In genomic region chr11:126062679-126063509, GRCh38 we compare ENCODE assay signal across 8 cellular contexts. TPM values are rescaled to one million over a fixed set of nuclear protein-coding genes. Genes with fewer than 3 reads are reported as not detected.
DNase-seq lines count a peak whose midpoint lies in the region; ATAC-seq and TF ChIP-seq lines count a peak whose summit lies in the region.

Gene CDON, minus strand, starts transcription at chr11:126062866. Its CDS starts 39,390 bp downstream, at chr11:126023476.

- no peaks in the 10 kb centered on the region for H3K27me3 ChIP-seq in KMS-11 (ENCODE audit: insufficient read depth, low read depth)
- no peaks in the 10 kb centered on the region for H3K27me3 ChIP-seq in esophagus muscularis mucosa

- peaks cover 14% of the 10 kb centered on the region for H3K4me1 ChIP-seq in KMS-11 (ENCODE audit: low read depth, poor library complexity, severe bottlenecking)
- H3K4me1 ChIP-seq in esophagus muscularis mucosa = peaks cover 11 to 52% (median 49%) of the 10 kb centered on the region in 4 donors

- peak; percentile 95 for ATAC-seq in GM21825 (IDR thresholded peaks at IDR 0.05; ENCODE audit: unreplicated experiment)

- peak within 1 kb of the TSS; percentile 82 for H3K27ac ChIP-seq in KMS-11
- H3K27ac ChIP-seq in esophagus muscularis mucosa (replicated peaks in 1 of 4) = peak within 1 kb of the TSS; percentile 88 to 91 (median 90)

- no peaks in the 10 kb centered on the region for H4K20me1 ChIP-seq in KMS-11 (ENCODE audit: insufficient read depth)

- TF ChIP-seq EP300 in esophagus muscularis mucosa (IDR thresholded peaks at IDR 0.05) = no peak

- H2AFZ ChIP-seq in KMS-11 (ENCODE audit: low read depth) = peak within 1 kb of the TSS; percentile 69

- H3K9me3 ChIP-seq in esophagus muscularis mucosa = no peaks in the 10 kb centered on the region

- peak within 1 kb of the TSS; percentile 89 for H3K4me2 ChIP-seq in KMS-11

- 0% methylated on average over 8 of the region's 82 CpGs for WGBS in esophagus muscularis mucosa

- intact Hi-C loops in esophagus muscularis mucosa (cut with DNase I) = loop anchor here (5.0 kb wide), 4 partner anchors 49 to 141 kb away; no protein-coding TSS in a partner anchor

- peak; percentile 98 for DNase-seq in DMS53 (lab: John Stamatoyannopoulos, UW)
- peak; percentile 93 for DNase-seq in activated T-cell treated with anti-CD3 and anti-CD28 coated beads, Interleukin-2, amount 50 U/mL, for 48 hours
- DNase-seq in esophagus muscularis mucosa (ENCODE audit: extremely low spot score) = peak; percentile 96
- peak; percentile 94 for DNase-seq in myocyte (ENCODE audit: low read depth)
- peak; percentile 79 for DNase-seq in stimulated activated CD8-positive, alpha-beta memory T cell treated with anti-CD3 and anti-CD28 coated beads, Interleukin-7, amount 100 ng/mL, for 24 hours (ENCODE audit: low read depth)

- peak within 1 kb of the TSS; percentile 89; the same call in 1 of the 2 replicates for H3K9ac ChIP-seq in KMS-11

- H3K36me3 ChIP-seq in KMS-11 (ENCODE audit: insufficient read depth) (no peaks in the 10 kb centered on the region), esophagus muscularis mucosa (no peaks in the 10 kb centered on the region)

- no peak for TF ChIP-seq CTCF in KMS-11 (conservative IDR thresholded peaks at IDR 0.05; ENCODE audit: low read depth, low read length)
- peak; percentile 13 to 32 (median 19) for TF ChIP-seq CTCF in esophagus muscularis mucosa (IDR thresholded peaks at IDR 0.05)

- peak; percentile 16 for TF ChIP-seq POLR2A in esophagus muscularis mucosa (IDR thresholded peaks at IDR 0.05; ENCODE audit: low read depth)

- H3K4me3 ChIP-seq in KMS-11 (IDR thresholded peaks at IDR 0.05; ENCODE audit: insufficient read depth, low read depth, low read length) (no peak within 1 kb of the TSS), esophagus muscularis mucosa (peak within 1 kb of the TSS; percentile 74 to 100 (median 96))

- no peaks in the 10 kb centered on the region for H3K79me2 ChIP-seq in KMS-11 (ENCODE audit: insufficient read depth, low read depth)

TF ChIP-seq in PFSK-1, 5 proteins besides CTCF, POLR2A, EP300 and RAD21:
- TF ChIP-seq SIN3A (IDR thresholded peaks at IDR 0.05; ENCODE audit: borderline replicate concordance, insufficient read depth, low read length) (no peak), TAF1 (IDR thresholded peaks at IDR 0.05; ENCODE audit: borderline replicate concordance, insufficient read depth, low read length) (0 out of 2 replicates have a peak, but pooled peaks have one; percentile 41), POLR2AphosphoS5 (IDR thresholded peaks at IDR 0.05; ENCODE audit: low read depth, low read length) (peak; percentile 62; the same call in 1 of the 2 replicates), FOXP2 (optimal IDR thresholded peaks at IDR 0.05; ENCODE audit: borderline replicate concordance, extremely low read depth, extremely low read length, insufficient read depth) (no peak), REST (IDR thresholded peaks at IDR 0.05; ENCODE audit: insufficient read depth in 1 of 2, low read depth in 2 of 2, low read length in 2 of 2) (no peak)

RNA-seq across cellular contexts. Expression of gene CDON, which starts in this region (rescaled TPM):
- 7.0 TPM for polyA plus RNA-seq in PFSK-1 (2012; ENCODE audit: insufficient read length, low read depth)
- total RNA-seq in esophagus muscularis mucosa = 10 to 100 TPM; 16.6 to 42.7 (median 28.1) TPM
- total RNA-seq in myocyte = 73.4 and 147 TPM in 2 replicates
- polyA plus RNA-seq in myocyte (2012) = 22.6 TPM
